Comparison of ENCODE assay signal across 8 cellular contexts in the genomic region with DNA sequence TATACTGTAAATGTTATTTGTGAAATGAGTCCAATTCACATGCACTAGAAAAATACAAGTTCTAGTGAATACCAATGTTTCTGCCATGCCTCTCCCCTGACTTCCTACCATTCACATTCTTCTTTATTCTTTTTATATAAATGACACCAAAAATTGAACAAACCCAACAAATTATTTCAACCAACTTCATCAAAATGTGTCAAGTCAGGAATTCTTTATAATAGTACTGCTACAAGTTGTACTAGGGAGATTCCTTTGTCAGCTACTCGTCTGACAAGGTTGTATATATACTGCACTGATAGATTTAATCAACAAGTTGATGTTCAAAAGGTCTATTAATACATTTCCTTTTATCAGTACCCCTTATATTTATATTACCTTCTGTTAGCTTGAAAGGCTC. TPM values are rescaled to one million over a fixed set of nuclear protein-coding genes. Genes with fewer than 3 reads are reported as not detected.
DNase-seq lines count a peak whose midpoint lies in the region; TF ChIP-seq lines count a peak whose summit lies in the region.

No MANE protein-coding gene starts in this region.

- peak overlapping the region in 4 of 8 donors; percentile 70 to 93 (median 86) for H3K4me3 ChIP-seq in spleen

- no peaks in the 10 kb centered on the region for H3K36me3 ChIP-seq in spleen

- DNase-seq in T-helper 1 cell (no peak), glutamatergic neuron (no peak), spleen (no peak), DMS114 treated with DMSO at 0.1 percent for 48 hours (lab: John Stamatoyannopoulos, UW; ENCODE audit: unreplicated experiment) (no peak), substantia nigra (lab: John Stamatoyannopoulos, UW) (no peak), NCI-H2029 (lab: John Stamatoyannopoulos, UW) (no peak)
- no peak for DNase-seq in activated CD4-positive, alpha-beta memory T cell treated with anti-CD3 and anti-CD28 coated beads for 36 hours

- TF ChIP-seq CTCF in glutamatergic neuron (IDR thresholded peaks at IDR 0.05; ENCODE audit: partially characterized antibody, unreplicated experiment) (no peak), spleen (IDR thresholded peaks at IDR 0.05 in 8 of 11, conservative IDR thresholded peaks at IDR 0.05 in 3 of 11) (no peak)

- no peaks in the 10 kb centered on the region for H3K9me3 Mint-ChIP-seq in T-helper 1 cell treated with Interleukin-12 subunit alpha and Interleukin-12 subunit beta and Interleukin-4 antibody, amounts not matched to agents 30 μg/mL and 1 μg/mL, for 36 hours
- H3K9me3 Mint-ChIP-seq in activated CD4-positive, alpha-beta memory T cell treated with anti-CD3 and anti-CD28 coated beads for 36 hours: no peaks in the 10 kb centered on the region
- peaks cover 22% of the 10 kb centered on the region for H3K9me3 Mint-ChIP-seq in glutamatergic neuron (ENCODE audit: unreplicated experiment)

- peaks cover 41 to 81% (median 65%) of the 10 kb centered on the region in 6 donors for H3K4me1 ChIP-seq in spleen

- no peaks in the 10 kb centered on the region for H3K9me3 ChIP-seq in spleen

- POLR2A ChIA-PET in activated CD4-positive, alpha-beta memory T cell treated with anti-CD3 and anti-CD28 coated beads for 36 hours (lab: Charles Lee): interaction anchor here (0.6 to 5.6 kb wide), 3 partner anchors 9 to 920 kb away, joined by 3 to 79 read pairs (median 3); no protein-coding TSS in a partner anchor

- CTCF ChIA-PET in activated CD4-positive, alpha-beta memory T cell treated with anti-CD3 and anti-CD28 coated beads for 36 hours (lab: Charles Lee): interaction anchor here (0.5 to 1.5 kb wide), 3 partner anchors 164 to 584 kb away, joined by 3 to 4 read pairs (median 3); no protein-coding TSS in a partner anchor

- H3K36me3 Mint-ChIP-seq in T-helper 1 cell treated with Interleukin-12 subunit alpha and Interleukin-12 subunit beta and Interleukin-4 antibody, amounts not matched to agents 30 μg/mL and 1 μg/mL, for 36 hours (ENCODE audit: low read depth): peaks cover 35% of the 10 kb centered on the region
- peaks cover 17% of the 10 kb centered on the region for H3K36me3 Mint-ChIP-seq in activated CD4-positive, alpha-beta memory T cell treated with anti-CD3 and anti-CD28 coated beads for 36 hours
- no peaks in the 10 kb centered on the region for H3K36me3 Mint-ChIP-seq in glutamatergic neuron (ENCODE audit: unreplicated experiment)

- intact Hi-C loops in activated CD4-positive, alpha-beta memory T cell treated with anti-CD3 and anti-CD28 coated beads for 36 hours (cut with micrococcal nuclease): loop anchor here (1.0 to 2.0 kb wide), 3 partner anchors 8 to 592 kb away; no protein-coding TSS in a partner anchor
- intact Hi-C loops in spleen (cut with DNase I; ENCODE audit: low total_unique reads): loop anchor here (10.0 kb wide), 1 partner anchor 140 kb away; no protein-coding TSS in a partner anchor

- 17 to 28% (median 23%) methylated on average over 1 of the region's 1 CpG for WGBS in spleen, 5 donors

- no peak for TF ChIP-seq POLR2A in spleen (IDR thresholded peaks at IDR 0.05)

- H3K4me3 Mint-ChIP-seq in T-helper 1 cell treated with Interleukin-12 subunit alpha and Interleukin-12 subunit beta and Interleukin-4 antibody, amounts not matched to agents 30 μg/mL and 1 μg/mL, for 36 hours: peak overlapping the region; percentile 98
- peak overlapping the region; percentile 90 for H3K4me3 Mint-ChIP-seq in activated CD4-positive, alpha-beta memory T cell treated with anti-CD3 and anti-CD28 coated beads for 36 hours
- H3K4me3 Mint-ChIP-seq in glutamatergic neuron (ENCODE audit: unreplicated experiment): peak overlapping the region; percentile 99

- H3K27ac ChIP-seq in spleen (peak overlapping the region in 7 of 8 donors; percentile 7 to 100 (median 98)), substantia nigra (ENCODE audit: low read depth, low read length, poor library complexity, severe bottlenecking) (no peak overlapping the region)

- peaks cover 49% of the 10 kb centered on the region for H3K4me1 Mint-ChIP-seq in T-helper 1 cell treated with Interleukin-12 subunit alpha and Interleukin-12 subunit beta and Interleukin-4 antibody, amounts not matched to agents 30 μg/mL and 1 μg/mL, for 36 hours (ENCODE audit: low read depth)
- peaks cover 49% of the 10 kb centered on the region for H3K4me1 Mint-ChIP-seq in activated CD4-positive, alpha-beta memory T cell treated with anti-CD3 and anti-CD28 coated beads for 36 hours (ENCODE audit: low read depth)
- H3K4me1 Mint-ChIP-seq in glutamatergic neuron (ENCODE audit: low read depth, unreplicated experiment): peaks cover 18% of the 10 kb centered on the region

- peak overlapping the region; percentile 100 for H3K27ac Mint-ChIP-seq in T-helper 1 cell treated with Interleukin-12 subunit alpha and Interleukin-12 subunit beta and Interleukin-4 antibody, amounts not matched to agents 30 μg/mL and 1 μg/mL, for 36 hours
- H3K27ac Mint-ChIP-seq in activated CD4-positive, alpha-beta memory T cell treated with anti-CD3 and anti-CD28 coated beads for 36 hours: peak overlapping the region; percentile 99
- no peak overlapping the region for H3K27ac Mint-ChIP-seq in glutamatergic neuron (ENCODE audit: unreplicated experiment)

- no peaks in the 10 kb centered on the region for H3K27me3 Mint-ChIP-seq in T-helper 1 cell treated with Interleukin-12 subunit alpha and Interleukin-12 subunit beta and Interleukin-4 antibody, amounts not matched to agents 30 μg/mL and 1 μg/mL, for 36 hours (ENCODE audit: low read depth)
- no peaks in the 10 kb centered on the region for H3K27me3 Mint-ChIP-seq in activated CD4-positive, alpha-beta memory T cell treated with anti-CD3 and anti-CD28 coated beads for 36 hours
- H3K27me3 Mint-ChIP-seq in glutamatergic neuron (ENCODE audit: unreplicated experiment): peaks cover 8% of the 10 kb centered on the region

- H3K27me3 ChIP-seq in spleen (replicated peaks in 1 of 7): no peaks in the 10 kb centered on the region

RNA-seq across cellular contexts. Expression of a gene that starts 3.0 kb away (rescaled TPM):
- total RNA-seq in activated CD4-positive, alpha-beta memory T cell treated with anti-CD3 and anti-CD28 coated beads for 36 hours: 100 to 1,000 TPM; 158 to 167 TPM
- total RNA-seq in glutamatergic neuron (ENCODE audit: unreplicated experiment) (101 TPM), spleen (100 to 1,000 TPM in 5 of 7 donors, 10 to 100 TPM in 2; 78.0 to 168 (median 153) TPM)
- polyA plus RNA-seq in spleen: 10 to 100 TPM; 32.4 to 43.9 (median 32.8) TPM
